8 cellular contexts compared by ENCODE assay signal in genomic region chr11:121466063-121466794, GRCh38. TPM values are rescaled to one million over a fixed set of nuclear protein-coding genes. Genes with fewer than 3 reads are reported as not detected.
DNase-seq lines count a peak whose midpoint lies in the region; ATAC-seq and TF ChIP-seq lines count a peak whose summit lies in the region.

No MANE protein-coding gene starts in this region.

- H3K27me3 ChIP-seq in HCT116 (ENCODE audit: insufficient read depth, low read length) (no peaks in the 10 kb centered on the region), adipocyte (replicated peaks; ENCODE audit: control insufficient read depth, insufficient read depth, low read length) (peaks cover 14% of the 10 kb centered on the region), left ventricle myocardium inferior (ENCODE audit: low read depth) (peaks cover 13% of the 10 kb centered on the region), psoas muscle (ENCODE audit: insufficient read depth in 3 of 3, low read length in 2 of 3) (peaks cover 0 to 6% (median 0%) of the 10 kb centered on the region in 3 donors)

- CTCF ChIA-PET in HCT116 (lab: Charles Lee) = no interaction called here

- H3K4me1 ChIP-seq in HCT116 (ENCODE audit: control insufficient read depth in 1 of 2, insufficient read depth in 2 of 2, low read length in 2 of 2) (peaks cover 52 to 61% of the 10 kb centered on the region in 2 experiments), adipocyte (ENCODE audit: control insufficient read depth, insufficient read depth, low read length) (peaks cover 21% of the 10 kb centered on the region), left ventricle myocardium inferior (peaks cover 36% of the 10 kb centered on the region), psoas muscle (no peaks in the 10 kb centered on the region)

- POLR2A ChIA-PET in HCT116 (lab: Charles Lee) = interaction anchor here (0.8 to 2.0 kb wide), 4 partner anchors 10 to 15 kb away, joined by 3 to 8 read pairs (median 5); partner anchors contain the start of gene SORL1-AS1

- H3K27ac ChIP-seq in HCT116 (ENCODE audit: low read depth, low read length) (peak overlapping the region; percentile 78), left ventricle myocardium inferior (replicated peaks) (peak overlapping the region; percentile 2), psoas muscle (no peak overlapping the region)

- intact Hi-C loops in HCT116 (cut with micrococcal nuclease) (no loop called here), left ventricle myocardium inferior (cut with micrococcal nuclease) (no loop called here), psoas muscle (cut with DNase I) (no loop called here)

- H3K79me2 ChIP-seq in HCT116 (ENCODE audit: insufficient read depth, low read length) = no peaks in the 10 kb centered on the region; the same call in 1 of the 2 replicates

- peak; percentile 57 for DNase-seq in AG09319 (ENCODE audit: extremely low read depth, low read depth)
- peak; percentile 93 for DNase-seq in HCT116 (ENCODE audit: low read depth, low spot score)
- peak; percentile 66 for DNase-seq in NCI-H774 (lab: John Stamatoyannopoulos, UW)
- DNase-seq in adipocyte (ENCODE audit: low read depth) = peak; percentile 84
- DNase-seq in left ventricle myocardium inferior = peak; percentile 83
- DNase-seq in psoas muscle = peak; percentile 85 to 89
- no peak for DNase-seq in NK-92 (lab: John Stamatoyannopoulos, UW; ENCODE audit: unreplicated experiment)

- no peak for TF ChIP-seq POLR2A in HCT116 (IDR thresholded peaks at IDR 0.05; ENCODE audit: borderline replicate concordance, extremely low read depth, insufficient read depth, insufficient read length)

- H3K9me3 ChIP-seq in HCT116 (ENCODE audit: control insufficient read depth in 1 of 2, insufficient read depth in 1 of 2, low read depth in 1 of 2, low read length in 2 of 2) = no peaks in the 10 kb centered on the region
- no peaks in the 10 kb centered on the region for H3K9me3 ChIP-seq in adipocyte (ENCODE audit: control insufficient read depth, low read length)
- no peaks in the 10 kb centered on the region for H3K9me3 ChIP-seq in left ventricle myocardium inferior (replicated peaks)
- H3K9me3 ChIP-seq in psoas muscle = no peaks in the 10 kb centered on the region

- no peak overlapping the region for H2AFZ ChIP-seq in HCT116 (ENCODE audit: low read depth, low read length, poor library complexity, severe bottlenecking)

- H3K4me3 ChIP-seq in HCT116 (replicated peaks in 1 of 2; ENCODE audit: low read depth in 1 of 2, low read length in 2 of 2) (peak overlapping the region; percentile 31 to 51), adipocyte (ENCODE audit: low read length) (peak overlapping the region; percentile 30), left ventricle myocardium inferior (peak overlapping the region; percentile 2), psoas muscle (no peak overlapping the region)

- no TSS peak for BruUV-seq in HCT116 (replicated peaks; lab: Mats Ljungman, UMichigan)

- no peaks in the 10 kb centered on the region for H3K36me3 ChIP-seq in HCT116 (ENCODE audit: control insufficient read depth in 1 of 2, insufficient read depth in 2 of 2, low read length in 2 of 2)
- H3K36me3 ChIP-seq in adipocyte (ENCODE audit: control insufficient read depth, insufficient read depth, low read length, severe bottlenecking) = no peaks in the 10 kb centered on the region
- no peaks in the 10 kb centered on the region for H3K36me3 ChIP-seq in left ventricle myocardium inferior
- no peaks in the 10 kb centered on the region for H3K36me3 ChIP-seq in psoas muscle (ENCODE audit: insufficient read depth in 1 of 2, low read depth in 1 of 2)

- no peaks in the 10 kb centered on the region for H3K9me2 ChIP-seq in HCT116 (ENCODE audit: insufficient read depth)

- RAD21 ChIA-PET in HCT116 (lab: Charles Lee; ENCODE audit: low non-redundant PET in 1 of 2, low total read pairs in 2 of 2, uncharacterized antibody in 2 of 2, unreplicated experiment in 2 of 2) = no interaction called here

- no peak for TF ChIP-seq RAD21 in HCT116 (IDR thresholded peaks at IDR 0.05; ENCODE audit: low read depth)

- TF ChIP-seq CTCF in AG09319 (IDR thresholded peaks at IDR 0.05; ENCODE audit: low read depth, low read length) = no peak
- no peak for TF ChIP-seq CTCF in HCT116 (IDR thresholded peaks at IDR 0.05 in 2 of 3, conservative IDR thresholded peaks at IDR 0.05 in 1 of 3; ENCODE audit: borderline replicate concordance in 1 of 3, insufficient read depth in 1 of 3, low read depth in 2 of 3, low read length in 2 of 3)
- no peak for TF ChIP-seq CTCF in left ventricle myocardium inferior (IDR thresholded peaks at IDR 0.05; ENCODE audit: borderline replicate concordance)
- TF ChIP-seq CTCF in psoas muscle (IDR thresholded peaks at IDR 0.05) = no peak

- WGBS in psoas muscle, 3 donors = 34 to 46% (median 36%) methylated on average over 8 of the region's 8 CpGs

- H3K9ac ChIP-seq in HCT116 (ENCODE audit: low read length) (peak overlapping the region; percentile 57), adipocyte (ENCODE audit: low read length) (no peak overlapping the region)

- H4K20me1 ChIP-seq in HCT116 (ENCODE audit: insufficient read depth) = no peaks in the 10 kb centered on the region

- ATAC-seq in HCT116 (peak; percentile 78), psoas muscle (peak; percentile 90 to 95 (median 92)), GM21723 (IDR thresholded peaks at IDR 0.05; ENCODE audit: unreplicated experiment) (no peak)

- peak overlapping the region; percentile 66 for H3K4me2 ChIP-seq in HCT116 (ENCODE audit: low read length)

TF ChIP-seq in HCT116, 20 proteins besides CTCF, POLR2A, EP300 and RAD21 (continues in another document):
- TF ChIP-seq REST (IDR thresholded peaks at IDR 0.05; ENCODE audit: low read depth) (no peak), TCF7L2 (IDR thresholded peaks at IDR 0.05; ENCODE audit: borderline replicate concordance, extremely low read depth, insufficient read depth, insufficient read length) (peak; percentile 73), ELF1 (IDR thresholded peaks at IDR 0.05; ENCODE audit: borderline replicate concordance, low read depth) (no peak), POLR2AphosphoS5 (IDR thresholded peaks at IDR 0.05; ENCODE audit: low read depth, low read length) (peak; percentile 66), ZNF274 (IDR thresholded peaks at IDR 0.05; ENCODE audit: low read depth, low read length) (no peak), SP1 (IDR thresholded peaks at IDR 0.05; ENCODE audit: low read depth) (peak; percentile 89), ZFX (IDR thresholded peaks at IDR 0.05) (no peak), CBX3 (IDR thresholded peaks at IDR 0.05; ENCODE audit: low read depth) (peak; percentile 83), FOSL1 (IDR thresholded peaks at IDR 0.05; ENCODE audit: low read depth) (peak; percentile 90), EZH2phosphoT487 (IDR thresholded peaks at IDR 0.05; ENCODE audit: borderline replicate concordance) (no peak), MAX (IDR thresholded peaks at IDR 0.05) (peak; percentile 47; the same call in 1 of the 2 replicates)
- TF ChIP-seq, protein P1, sequence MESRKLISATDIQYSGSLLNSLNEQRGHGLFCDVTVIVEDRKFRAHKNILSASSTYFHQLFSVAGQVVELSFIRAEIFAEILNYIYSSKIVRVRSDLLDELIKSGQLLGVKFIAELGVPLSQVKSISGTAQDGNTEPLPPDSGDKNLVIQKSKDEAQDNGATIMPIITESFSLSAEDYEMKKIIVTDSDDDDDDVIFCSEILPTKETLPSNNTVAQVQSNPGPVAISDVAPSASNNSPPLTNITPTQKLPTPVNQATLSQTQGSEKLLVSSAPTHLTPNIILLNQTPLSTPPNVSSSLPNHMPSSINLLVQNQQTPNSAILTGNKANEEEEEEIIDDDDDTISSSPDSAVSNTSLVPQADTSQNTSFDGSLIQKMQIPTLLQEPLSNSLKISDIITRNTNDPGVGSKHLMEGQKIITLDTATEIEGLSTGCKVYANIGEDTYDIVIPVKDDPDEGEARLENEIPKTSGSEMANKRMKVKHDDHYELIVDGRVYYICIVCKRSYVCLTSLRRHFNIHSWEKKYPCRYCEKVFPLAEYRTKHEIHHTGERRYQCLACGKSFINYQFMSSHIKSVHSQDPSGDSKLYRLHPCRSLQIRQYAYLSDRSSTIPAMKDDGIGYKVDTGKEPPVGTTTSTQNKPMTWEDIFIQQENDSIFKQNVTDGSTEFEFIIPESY (IDR thresholded peaks at IDR 0.05; ENCODE audit: extremely low read depth, insufficient replicate concordance, low read length) = no peak
- TF ChIP-seq, protein P2, sequence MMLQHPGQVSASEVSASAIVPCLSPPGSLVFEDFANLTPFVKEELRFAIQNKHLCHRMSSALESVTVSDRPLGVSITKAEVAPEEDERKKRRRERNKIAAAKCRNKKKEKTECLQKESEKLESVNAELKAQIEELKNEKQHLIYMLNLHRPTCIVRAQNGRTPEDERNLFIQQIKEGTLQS (IDR thresholded peaks at IDR 0.05) = no peak

RNA-seq across cellular contexts. Expression of gene SORL1, which starts 14.1 kb away (rescaled TPM):
- total RNA-seq in HCT116 (2021; ENCODE audit: unreplicated experiment) (17.4 TPM), left ventricle myocardium inferior (7.1 TPM), psoas muscle (1 to 10 TPM; 1.5 to 3.3 (median 2.5) TPM)
- polyA plus RNA-seq in HCT116 (2012) = 9.2 and 9.5 TPM in 2 replicates
- under 1 TPM; 0.07 to 0.23 (median 0.13) TPM for polyA plus RNA-seq in psoas muscle
